In genomic region chr15:99343836-99344551, GRCh38 we compare ENCODE assay signal across 8 cellular contexts.
DNase-seq lines count a peak whose midpoint lies in the region; ATAC-seq and TF ChIP-seq lines count a peak whose summit lies in the region.

No MANE protein-coding gene starts in this region.

- no peaks in the 10 kb centered on the region for H3K27me3 Mint-ChIP-seq in activated CD4-positive, alpha-beta T cell treated with anti-CD3 and anti-CD28 coated beads, Interleukin-2, amount 10 ng/mL, durations not matched to agents 7 days and 5 days
- no peaks in the 10 kb centered on the region for H3K27me3 Mint-ChIP-seq in endothelial cell (ENCODE audit: unreplicated experiment)

- TF ChIP-seq CTCF in endothelial cell (IDR thresholded peaks at IDR 0.05; ENCODE audit: unreplicated experiment), result peak; percentile 61

- no peak for ATAC-seq in HG03342 (IDR thresholded peaks at IDR 0.05; ENCODE audit: unreplicated experiment)

- DNase-seq in H4 (ENCODE audit: low spot score) (peak; percentile 19), endothelial cell (ENCODE audit: low spot score) (peak; percentile 58), posterior cingulate gyrus (peak in 7 of 10 donors; percentile 9 to 92 (median 60)), NK-92 (lab: John Stamatoyannopoulos, UW; ENCODE audit: unreplicated experiment) (no peak), NCI-H2171 (lab: John Stamatoyannopoulos, UW) (no peak), EL (no peak)
- DNase-seq in activated CD4-positive, alpha-beta T cell treated with anti-CD3 and anti-CD28 coated beads, Interleukin-2, amount 10 ng/mL, durations not matched to agents 7 days and 5 days, result peak; percentile 49

- POLR2A ChIA-PET in activated CD4-positive, alpha-beta T cell treated with anti-CD3 and anti-CD28 coated beads, Interleukin-2, amount 10 ng/mL, durations not matched to agents 7 days and 5 days (lab: Charles Lee), result no interaction called here

- no peaks in the 10 kb centered on the region for H3K9me3 Mint-ChIP-seq in activated CD4-positive, alpha-beta T cell treated with anti-CD3 and anti-CD28 coated beads, Interleukin-2, amount 10 ng/mL, durations not matched to agents 7 days and 5 days
- no peaks in the 10 kb centered on the region for H3K9me3 Mint-ChIP-seq in endothelial cell (ENCODE audit: unreplicated experiment)

- no peak overlapping the region for H3K27ac Mint-ChIP-seq in activated CD4-positive, alpha-beta T cell treated with anti-CD3 and anti-CD28 coated beads, Interleukin-2, amount 10 ng/mL, durations not matched to agents 7 days and 5 days
- peak overlapping the region; percentile 68 for H3K27ac Mint-ChIP-seq in endothelial cell (ENCODE audit: unreplicated experiment)

- H3K36me3 Mint-ChIP-seq in activated CD4-positive, alpha-beta T cell treated with anti-CD3 and anti-CD28 coated beads, Interleukin-2, amount 10 ng/mL, durations not matched to agents 7 days and 5 days (ENCODE audit: low read depth), result peaks cover 1% of the 10 kb centered on the region
- no peaks in the 10 kb centered on the region for H3K36me3 Mint-ChIP-seq in endothelial cell (ENCODE audit: low read depth, unreplicated experiment)

- H3K4me3 Mint-ChIP-seq in activated CD4-positive, alpha-beta T cell treated with anti-CD3 and anti-CD28 coated beads, Interleukin-2, amount 10 ng/mL, durations not matched to agents 7 days and 5 days, result no peak overlapping the region
- H3K4me3 Mint-ChIP-seq in endothelial cell (ENCODE audit: unreplicated experiment), result no peak overlapping the region

- peaks cover 7% of the 10 kb centered on the region for H3K4me1 Mint-ChIP-seq in activated CD4-positive, alpha-beta T cell treated with anti-CD3 and anti-CD28 coated beads, Interleukin-2, amount 10 ng/mL, durations not matched to agents 7 days and 5 days
- peaks cover 11% of the 10 kb centered on the region for H3K4me1 Mint-ChIP-seq in endothelial cell (ENCODE audit: unreplicated experiment)

- intact Hi-C loops in posterior cingulate gyrus (cut with DNase I), result no loop called here

- CTCF ChIA-PET in activated CD4-positive, alpha-beta T cell treated with anti-CD3 and anti-CD28 coated beads, Interleukin-2, amount 10 ng/mL, durations not matched to agents 7 days and 5 days (lab: Charles Lee), result interaction anchor here (0.7 kb wide), 1 partner anchor 11 kb away, joined by 3 read pairs; no protein-coding TSS in a partner anchor

Comparison
In these comparisons a context has a peak if more than half of its experiments do, and no peak if none do; other contexts are left out.
1. DNase-seq: peak in H4 (single experiment), activated CD4-positive, alpha-beta T cell treated with anti-CD3 and anti-CD28 coated beads, Interleukin-2, amount 10 ng/mL, durations not matched to agents 7 days and 5 days (single experiment), endothelial cell (single experiment) and posterior cingulate gyrus (7 of 10); none in NK-92 (single experiment), NCI-H2171 (single experiment) and EL (single experiment).